Comparison of ENCODE assay signal across 12 cellular contexts in the genomic region with DNA sequence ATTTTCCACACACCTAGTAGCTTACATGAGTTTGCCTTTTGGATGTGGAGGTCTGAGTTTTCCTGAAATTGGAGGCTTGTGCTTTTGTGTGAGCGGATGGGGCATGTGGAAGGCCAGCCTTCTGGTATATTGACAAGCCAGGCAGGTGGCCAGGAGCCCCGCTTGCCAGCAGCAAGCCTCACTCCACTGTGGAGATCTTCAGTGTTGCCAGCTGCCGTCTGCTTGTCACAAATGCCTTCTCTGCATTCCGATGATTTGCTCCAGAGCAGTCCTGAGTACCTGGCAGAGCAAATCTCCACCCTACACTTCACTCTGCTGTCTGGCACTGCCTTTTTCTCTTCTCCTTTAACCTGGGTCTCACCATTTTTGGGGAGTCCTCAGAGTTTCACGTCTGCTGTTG. TPM values are rescaled to one million over a fixed set of nuclear protein-coding genes. Genes with fewer than 3 reads are reported as not detected.
A peak's percentile ranks its signal among the peaks of the same experiment; 100 is the strongest.
DNase-seq lines count a peak whose midpoint lies in the region; ATAC-seq, FAIRE-seq and TF ChIP-seq lines count a peak whose summit lies in the region.
"Had no signal": no experiment of that assay in that cellular context is flagged by ENCODE, and none has a peak within 500 bp of the region (broad histone marks: within the 10 kb centered on the region; RNA-seq: fewer than 3 reads in every experiment).

No MANE protein-coding gene starts in this region.

- POLR2A ChIA-PET in A549 (lab: Yijun Ruan, JAX) (no interaction called here), IMR-90 (lab: Charles Lee; ENCODE audit: unreplicated experiment) (no interaction called here)

- no peaks in the 10 kb centered on the region for H3K79me1 ChIP-seq in IMR-90 (ENCODE audit: low read depth in 1 of 2, low read length in 2 of 2)

- BruUV-seq in IMR-90 (replicated peaks; lab: Mats Ljungman, UMichigan): no TSS peak

- peak overlapping the region; percentile 44 for H2AK9ac ChIP-seq in IMR-90 (replicated peaks; ENCODE audit: low read depth, low read length, poor library complexity)

- no peak for TF ChIP-seq CTCF in A549 (IDR thresholded peaks at IDR 0.05)
- TF ChIP-seq CTCF in IMR-90 (conservative IDR thresholded peaks at IDR 0.05; ENCODE audit: low read depth, low read length): no peak

- H4K20me1 ChIP-seq in IMR-90 (ENCODE audit: insufficient read depth, low read length): no peaks in the 10 kb centered on the region

- no peak overlapping the region for H3K18ac ChIP-seq in IMR-90 (ENCODE audit: low read depth, low read length)

- H3K9me3 ChIP-seq in A549 (no peaks in the 10 kb centered on the region), IMR-90 (ENCODE audit: control insufficient read depth, insufficient read depth, low read length) (no peaks in the 10 kb centered on the region)
- H3K9me3 ChIP-seq: breast epithelium had no signal

- H3K27me3 ChIP-seq in IMR-90 (ENCODE audit: control insufficient read depth, insufficient read depth, low read length): peaks cover 7% of the 10 kb centered on the region
- H3K27me3 ChIP-seq: breast epithelium had no signal

- no peak for TF ChIP-seq EP300 in A549 (IDR thresholded peaks at IDR 0.05)

- DNase-seq in A549 (ENCODE audit: low read depth in 1 of 2, low spot score in 1 of 2) (no peak), IMR-90 (no peak), NCI-H524 treated with DMSO at 0.1 percent for 48 hours (lab: John Stamatoyannopoulos, UW) (peak; percentile 70), left lobe of liver (ENCODE audit: low spot score) (no peak), ureter (ENCODE audit: low spot score) (no peak), GM19239 (ENCODE audit: insufficient read length, low spot score) (no peak)
- no peak for DNase-seq in activated CD4-positive, alpha-beta T cell treated with anti-CD3 and anti-CD28 coated beads for 4 hours
- DNase-seq: activated naive CD4-positive, alpha-beta T cell treated with anti-CD3 and anti-CD28 coated beads, Interleukin-2, amount 10 ng/mL, durations not matched to agents 7 days and 5 days; Kasumi-1 had no signal

- H3K4me3 ChIP-seq in A549 (no peak overlapping the region), IMR-90 (ENCODE audit: insufficient read depth, low read depth, low read length) (no peak overlapping the region)
- H3K4me3 ChIP-seq: breast epithelium had no signal

- in situ Hi-C loops in IMR-90 (cut with MboI; ENCODE audit: low sequenced_read_pairs): no loop called here

- WGBS in A549 (ENCODE audit: missing lambda C conversion rate): 25% methylated on average over 5 of the region's 5 CpGs
- WGBS in IMR-90 (ENCODE audit: extremely low coverage in 2 of 2, insufficient read length in 1 of 2), 2 experiments: 37% methylated on average over 3 of the region's 5 CpGs; no CpG with 5 or more reads in 1 of the 2 experiments

- no peak overlapping the region for H3K9ac ChIP-seq in IMR-90 (ENCODE audit: low read depth, low read length)

- H2BK120ac ChIP-seq in IMR-90 (ENCODE audit: low read depth, low read length): no peak overlapping the region

- no peak overlapping the region for H2BK20ac ChIP-seq in IMR-90 (ENCODE audit: low read depth, low read length)

- no peak for TF ChIP-seq POLR2A in A549 (IDR thresholded peaks at IDR 0.05; ENCODE audit: low read length)
- TF ChIP-seq POLR2A in IMR-90 (IDR thresholded peaks at IDR 0.05; ENCODE audit: low read depth, low read length): no peak

- H2BK15ac ChIP-seq in IMR-90 (ENCODE audit: low read depth, low read length): no peak overlapping the region

- H3K4me2 ChIP-seq in A549: no peak overlapping the region
- H3K4me2 ChIP-seq in IMR-90 (ENCODE audit: low read depth, low read length): no peak overlapping the region

- no peaks in the 10 kb centered on the region for H3K9me1 ChIP-seq in IMR-90 (ENCODE audit: insufficient read depth, low read length)

- intact Hi-C loops in IMR-90 (cut with micrococcal nuclease): no loop called here

- H4K8ac ChIP-seq in IMR-90 (ENCODE audit: low read depth in 2 of 2, low read length in 2 of 2): no peak overlapping the region

- no peak overlapping the region for H3K56ac ChIP-seq in IMR-90 (ENCODE audit: extremely low read depth, insufficient read depth, low read length)

- no peak overlapping the region for H2AFZ ChIP-seq in IMR-90 (replicated peaks; ENCODE audit: low read length, poor library complexity)

- CTCF ChIA-PET in A549 (lab: Yijun Ruan, JAX): no interaction called here
- CTCF ChIA-PET in IMR-90 (lab: Yijun Ruan, JAX): interaction anchor here (0.6 kb wide), 1 partner anchor 776 kb away, joined by 3 read pairs; no protein-coding TSS in a partner anchor

- H4K5ac ChIP-seq in IMR-90 (ENCODE audit: low read depth, low read length): no peak overlapping the region

- no peak overlapping the region for H4K91ac ChIP-seq in IMR-90 (ENCODE audit: insufficient read depth, low read depth, low read length)

- no peak for TF ChIP-seq RAD21 in A549 (conservative IDR thresholded peaks at IDR 0.05 in 1 of 2, IDR thresholded peaks at IDR 0.05 in 1 of 2)
- no peak for TF ChIP-seq RAD21 in IMR-90 (IDR thresholded peaks at IDR 0.05; ENCODE audit: low read length)

- ATAC-seq in A549 (peak; percentile 19 to 48; a peak in 3 of 6 replicates), IMR-90 (ENCODE audit: low read depth) (no peak), left lobe of liver (peak; percentile 80), GM21526 (IDR thresholded peaks at IDR 0.05; ENCODE audit: low FRiP score, unreplicated experiment) (no peak)
- ATAC-seq: activated CD4-positive, CD25-positive, alpha-beta regulatory T cell treated with anti-CD3 and anti-CD28 coated beads, Interleukin-2, amount 50 U/mL, for 24 hours had no signal

- H3K36me3 ChIP-seq in IMR-90 (ENCODE audit: control insufficient read depth, insufficient read depth, low read length): no peaks in the 10 kb centered on the region
- H3K36me3 ChIP-seq: breast epithelium had no signal

- no peak overlapping the region for H3K14ac ChIP-seq in IMR-90 (replicated peaks; ENCODE audit: low read depth, low read length)

- no peak overlapping the region for H3K4ac ChIP-seq in IMR-90 (ENCODE audit: low read depth, low read length)

- dilution Hi-C loops in IMR-90 (cut with HindIII; ENCODE audit: low sequenced_read_pairs, unreplicated experiment): no loop called here

- H2BK5ac ChIP-seq in IMR-90 (ENCODE audit: low read depth, low read length, poor library complexity, severe bottlenecking): no peak overlapping the region

- no peak overlapping the region for H2AK5ac ChIP-seq in IMR-90 (ENCODE audit: low read depth, low read length)

- FAIRE-seq in A549 (lab: Jason Lieb, UNC) (no peak), GM19239 (lab: Jason Lieb, UNC) (no peak)

- H3K4me1 ChIP-seq in A549: no peaks in the 10 kb centered on the region
- no peaks in the 10 kb centered on the region for H3K4me1 ChIP-seq in IMR-90 (ENCODE audit: control insufficient read depth, insufficient read depth, low read length)
- H3K4me1 ChIP-seq: breast epithelium had no signal

- no peak overlapping the region for H3K23ac ChIP-seq in IMR-90 (ENCODE audit: low read depth, low read length)

- H3K27ac ChIP-seq in A549 (no peak overlapping the region), IMR-90 (ENCODE audit: insufficient read depth, low read length) (no peak overlapping the region)
- H3K27ac ChIP-seq: breast epithelium had no signal

TF ChIP-seq in A549, 52 proteins besides CTCF, POLR2A, EP300 and RAD21 (continues in another document):
- TF ChIP-seq CBX2 (IDR thresholded peaks at IDR 0.05; ENCODE audit: borderline replicate concordance, low read depth): no peak
- TF ChIP-seq, protein P1, sequence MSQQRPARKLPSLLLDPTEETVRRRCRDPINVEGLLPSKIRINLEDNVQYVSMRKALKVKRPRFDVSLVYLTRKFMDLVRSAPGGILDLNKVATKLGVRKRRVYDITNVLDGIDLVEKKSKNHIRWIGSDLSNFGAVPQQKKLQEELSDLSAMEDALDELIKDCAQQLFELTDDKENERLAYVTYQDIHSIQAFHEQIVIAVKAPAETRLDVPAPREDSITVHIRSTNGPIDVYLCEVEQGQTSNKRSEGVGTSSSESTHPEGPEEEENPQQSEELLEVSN (IDR thresholded peaks at IDR 0.05; ENCODE audit: borderline replicate concordance, low read depth): no peak
- no peak for TF ChIP-seq RFX5 (IDR thresholded peaks at IDR 0.05)
- no peak for TF ChIP-seq HOXB13 (CRISPR knock-in tag; IDR thresholded peaks at IDR 0.05; ENCODE audit: low read depth)
- TF ChIP-seq HOXB5 (CRISPR knock-in tag; IDR thresholded peaks at IDR 0.05): no peak
- no peak for TF ChIP-seq EHMT2 (IDR thresholded peaks at IDR 0.05; ENCODE audit: low read depth)
- TF ChIP-seq ZSCAN20 (CRISPR knock-in tag; IDR thresholded peaks at IDR 0.05): no peak
- TF ChIP-seq CEBPB (IDR thresholded peaks at IDR 0.05): no peak
- TF ChIP-seq RCOR1 (IDR thresholded peaks at IDR 0.05; ENCODE audit: low read depth, low read length): no peak

TF ChIP-seq in IMR-90, 13 proteins besides CTCF, POLR2A, EP300 and RAD21 (continues in another document):
- TF ChIP-seq, protein P2, sequence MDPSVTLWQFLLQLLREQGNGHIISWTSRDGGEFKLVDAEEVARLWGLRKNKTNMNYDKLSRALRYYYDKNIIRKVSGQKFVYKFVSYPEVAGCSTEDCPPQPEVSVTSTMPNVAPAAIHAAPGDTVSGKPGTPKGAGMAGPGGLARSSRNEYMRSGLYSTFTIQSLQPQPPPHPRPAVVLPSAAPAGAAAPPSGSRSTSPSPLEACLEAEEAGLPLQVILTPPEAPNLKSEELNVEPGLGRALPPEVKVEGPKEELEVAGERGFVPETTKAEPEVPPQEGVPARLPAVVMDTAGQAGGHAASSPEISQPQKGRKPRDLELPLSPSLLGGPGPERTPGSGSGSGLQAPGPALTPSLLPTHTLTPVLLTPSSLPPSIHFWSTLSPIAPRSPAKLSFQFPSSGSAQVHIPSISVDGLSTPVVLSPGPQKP (IDR thresholded peaks at IDR 0.05; ENCODE audit: borderline replicate concordance, low read depth, low read length): no peak
- TF ChIP-seq MXI1 (IDR thresholded peaks at IDR 0.05; ENCODE audit: borderline replicate concordance, low read depth, low read length) (no peak), CHD1 (IDR thresholded peaks at IDR 0.05; ENCODE audit: low read depth, low read length) (no peak), BHLHE40 (IDR thresholded peaks at IDR 0.05; ENCODE audit: low read depth, low read length) (no peak), RFX5 (IDR thresholded peaks at IDR 0.05; ENCODE audit: low read depth, low read length) (no peak), FOS (IDR thresholded peaks at IDR 0.05; ENCODE audit: low read depth, low read length) (no peak), MAZ (IDR thresholded peaks at IDR 0.05; ENCODE audit: borderline replicate concordance, low read depth, low read length) (no peak)

RNA-seq across cellular contexts. Expression of a gene that starts 29.1 kb away (rescaled TPM):
- polyA plus RNA-seq in A549 (2011; rRNA removed) (0.04 and 0.08 TPM in 2 replicates), A549 (2017; fragmentation: RNase III; extraction: RNeasy Plus Mini Kit Qiagen cat#74134 plus additional on column Dnase treatment) (0.17 to 0.28 TPM (median 0.26 TPM) in 3 replicates), IMR-90 (2012; rRNA removed) (1.4 TPM in 2 replicates)
- polyA plus RNA-seq in A549 (2012; cell fraction: cytosol; rRNA removed): 0.07 and 0.14 TPM in 2 replicates
- polyA plus RNA-seq in A549 (2012; cell fraction: nucleus; rRNA removed): 0.20 and 0.22 TPM in 2 replicates
- 0.05 TPM in 1 of 2 replicates, not detected in the other for polyA minus RNA-seq in A549 (2011; rRNA and poly(A)+ RNA removed)
- total RNA-seq in IMR-90 (2012; rRNA removed) (0.90 and 1.1 TPM in 2 replicates), left lobe of liver (1.2 TPM), ureter (8.1 TPM)
- polyA plus RNA-seq in IMR-90 (2012; cell fraction: cytosol; rRNA removed): 1.1 and 2.2 TPM in 2 replicates
- 0.45 and 1.1 TPM in 2 replicates for polyA plus RNA-seq in IMR-90 (2012; cell fraction: nucleus; rRNA removed; ENCODE audit: low replicate concordance)

Comparison
In these comparisons a context has a peak if more than half of its experiments do, and no peak if none do; other contexts are left out.
1. ATAC-seq: peak in A549 (2 of 2) and left lobe of liver (single experiment); none in IMR-90 (single experiment) and GM21526 (single experiment).